Comparison of ENCODE assay signal across 10 cellular contexts in the genomic region with DNA sequence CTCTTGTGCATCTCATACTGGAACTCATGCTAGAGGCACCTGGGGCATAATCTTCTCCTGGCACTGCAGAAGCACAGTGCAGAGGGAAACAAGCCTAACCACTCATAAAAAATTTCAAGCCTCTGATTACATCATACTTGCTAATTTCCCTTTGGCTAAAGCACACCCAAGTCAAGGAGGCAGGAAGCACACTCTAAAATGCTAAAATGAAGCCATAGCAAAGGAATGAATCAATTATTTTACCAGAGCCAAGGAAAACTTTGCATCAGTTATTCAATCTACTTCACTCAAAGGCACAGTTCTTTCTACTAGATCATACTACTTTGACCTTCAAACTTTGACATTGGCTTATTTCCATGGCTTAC.
DNase-seq lines count a peak whose midpoint lies in the region; ATAC-seq, FAIRE-seq and TF ChIP-seq lines count a peak whose summit lies in the region.
"Had no signal": no experiment of that assay in that cellular context is flagged by ENCODE, and none has a peak within 500 bp of the region (broad histone marks: within the 10 kb centered on the region; RNA-seq: fewer than 3 reads in every experiment).

No MANE protein-coding gene starts in this region.

- H3K79me2 ChIP-seq in K562 (ENCODE audit: control insufficient read depth, insufficient read depth, low read length): no peaks in the 10 kb centered on the region

- H2AFZ ChIP-seq in K562 (ENCODE audit: low read depth, low read length): no peak overlapping the region

- ATAC-seq in K562: no peak

- no TSS peak for BruUV-seq in K562 (replicated peaks; lab: Mats Ljungman, UMichigan)

- DNase-seq in AG10803 (ENCODE audit: low read depth) (peak; percentile 83), K562 (ENCODE audit: extremely low read depth in 1 of 4, low spot score in 3 of 4) (no peak), esophagus muscularis mucosa (ENCODE audit: extremely low spot score) (no peak), GM10248 (ENCODE audit: extremely low spot score) (no peak)
- no peak for DNase-seq in stimulated activated CD8-positive, alpha-beta memory T cell treated with anti-CD3 and anti-CD28 coated beads, Interleukin-4, amount 100 ng/mL, for 48 hours
- no peak for DNase-seq in activated CD4-positive, CD25-positive, alpha-beta regulatory T cell (lab: John Stamatoyannopoulos, UW)
- DNase-seq: activated naive CD8-positive, alpha-beta T cell treated with anti-CD3 and anti-CD28 coated beads, Interleukin-2, amount 10 ng/mL, durations not matched to agents 7 days and 5 days; MM.1S had no signal

- H3K9me3 ChIP-seq in HUES6 (ENCODE audit: control insufficient read depth, insufficient read depth, low read depth, low read length) (peaks cover 15% of the 10 kb centered on the region), K562 (replicated peaks; ENCODE audit: control insufficient read depth, insufficient read depth, low read depth, low read length) (0 out of 2 replicates have a peak, but pooled peaks cover 2% of the 10 kb centered on the region), liver (ENCODE audit: control insufficient read depth in 4 of 4, low read length in 3 of 4) (no peaks in the 10 kb centered on the region), esophagus muscularis mucosa (peaks cover 0 to 11% (median 4%) of the 10 kb centered on the region in 4 donors)

- FAIRE-seq in K562 (lab: Jason Lieb, UNC): peak; percentile 65

- TF ChIP-seq EP300 in K562 (IDR thresholded peaks at IDR 0.05; ENCODE audit: low read length): no peak
- no peak for TF ChIP-seq EP300 in esophagus muscularis mucosa (IDR thresholded peaks at IDR 0.05)

- H4K20me1 ChIP-seq in K562 (replicated peaks; ENCODE audit: control insufficient read depth, insufficient read depth, low read length): no peaks in the 10 kb centered on the region

- H3K27me3 ChIP-seq in HUES6 (ENCODE audit: control insufficient read depth, insufficient read depth, low read length) (no peaks in the 10 kb centered on the region), K562 (ENCODE audit: control insufficient read depth in 2 of 2, insufficient read depth in 2 of 2, low read length in 2 of 2) (no peaks in the 10 kb centered on the region), liver (ENCODE audit: control insufficient read depth in 4 of 4, insufficient read depth in 4 of 4, low read length in 3 of 4) (no peaks in the 10 kb centered on the region), esophagus muscularis mucosa (no peaks in the 10 kb centered on the region)

- in situ Hi-C loops in K562 (cut with MboI): no loop called here

- no peaks in the 10 kb centered on the region for H3K9me1 ChIP-seq in K562 (ENCODE audit: control insufficient read depth, insufficient read depth, low read length)

- POLR2A ChIA-PET in K562 (lab: Yijun Ruan, JAX): no interaction called here
- POLR2A ChIA-PET in GM10248 (lab: Yijun Ruan, JAX): no interaction called here

- TF ChIP-seq CTCF in AG10803 (conservative IDR thresholded peaks at IDR 0.05; ENCODE audit: low read length) (no peak), K562 (IDR thresholded peaks at IDR 0.05 in 2 of 3, conservative IDR thresholded peaks at IDR 0.05 in 1 of 3; ENCODE audit: insufficient read depth in 2 of 3, low read depth in 1 of 3, low read length in 3 of 3) (no peak), liver (IDR thresholded peaks at IDR 0.05; ENCODE audit: low read depth, low read length, missing input control) (no peak), esophagus muscularis mucosa (IDR thresholded peaks at IDR 0.05) (no peak), GM10248 (IDR thresholded peaks at IDR 0.05; ENCODE audit: control extremely low read depth, extremely low read depth, low read depth, missing control alignments) (no peak)

- H3K36me3 ChIP-seq in HUES6 (ENCODE audit: control insufficient read depth, insufficient read depth, low read length) (no peaks in the 10 kb centered on the region), K562 (ENCODE audit: control insufficient read depth, insufficient read depth, low read length) (no peaks in the 10 kb centered on the region), liver (ENCODE audit: control insufficient read depth in 4 of 4, insufficient read depth in 3 of 4, low read depth in 1 of 4, low read length in 3 of 4) (no peaks in the 10 kb centered on the region), esophagus muscularis mucosa (no peaks in the 10 kb centered on the region)

- intact Hi-C loops in K562 (cut with micrococcal nuclease): no loop called here
- intact Hi-C loops in esophagus muscularis mucosa (cut with DNase I): no loop called here

- H3K27ac ChIP-seq in HUES6 (ENCODE audit: low read depth, low read length) (0 out of 2 replicates have a peak overlapping the region, but pooled peaks have one; percentile 6), K562 (ENCODE audit: extremely low read depth, low read depth, low read length) (no peak overlapping the region), liver (ENCODE audit: low read depth in 1 of 2, low read length in 2 of 2) (peak overlapping the region in 1 of 2 donors; percentile 5), esophagus muscularis mucosa (replicated peaks in 1 of 4) (no peak overlapping the region)

- TF ChIP-seq POLR2A in K562 (conservative IDR thresholded peaks at IDR 0.05) (no peak), esophagus muscularis mucosa (IDR thresholded peaks at IDR 0.05; ENCODE audit: low read depth) (no peak)

- H3K4me3 ChIP-seq in AG10803 (ENCODE audit: low read length): no peak overlapping the region
- no peak overlapping the region for H3K4me3 ChIP-seq in HUES6 (ENCODE audit: low read depth, low read length)
- no peak overlapping the region for H3K4me3 ChIP-seq in K562
- H3K4me3 ChIP-seq in liver (ENCODE audit: low read depth in 1 of 3, low read length in 3 of 3): no peak overlapping the region
- no peak overlapping the region for H3K4me3 ChIP-seq in esophagus muscularis mucosa

- H3K4me1 ChIP-seq in HUES6 (ENCODE audit: control insufficient read depth, insufficient read depth, low read length) (peaks cover 6% of the 10 kb centered on the region), K562 (replicated peaks in 1 of 2; ENCODE audit: control insufficient read depth in 2 of 2, insufficient read depth in 2 of 2, low read length in 2 of 2) (no peaks in the 10 kb centered on the region), liver (ENCODE audit: control insufficient read depth in 4 of 4, insufficient read depth in 4 of 4, low read length in 3 of 4) (peaks cover 0 to 27% (median 11%) of the 10 kb centered on the region in 4 donors), esophagus muscularis mucosa (peaks cover 0 to 7% (median 2%) of the 10 kb centered on the region in 4 donors)

- H3K9ac ChIP-seq in HUES6 (ENCODE audit: low read length) (no peak overlapping the region), K562 (ENCODE audit: insufficient read depth in 1 of 2, low read depth in 2 of 2, low read length in 2 of 2) (no peak overlapping the region), liver (ENCODE audit: low read depth in 1 of 2, low read length in 2 of 2) (no peak overlapping the region)

- TF ChIP-seq RAD21 in K562 (CRISPR knock-in tag; conservative IDR thresholded peaks at IDR 0.05 in 1 of 2, IDR thresholded peaks at IDR 0.05 in 1 of 2) (no peak), liver (IDR thresholded peaks at IDR 0.05) (no peak)

- CTCF ChIA-PET in K562 (lab: Yijun Ruan, JAX; ENCODE audit: low intra/inter-chr PET ratio): no interaction called here
- CTCF ChIA-PET in GM10248 (lab: Yijun Ruan, JAX): no interaction called here

- H3K4me2 ChIP-seq in K562 (ENCODE audit: insufficient read depth, low read length): no peak overlapping the region

TF ChIP-seq in K562, 482 proteins besides CTCF, POLR2A, EP300 and RAD21 (continues in another document):
- no peak for TF ChIP-seq CBFA2T3 (IDR thresholded peaks at IDR 0.05)
- TF ChIP-seq, protein P1, sequence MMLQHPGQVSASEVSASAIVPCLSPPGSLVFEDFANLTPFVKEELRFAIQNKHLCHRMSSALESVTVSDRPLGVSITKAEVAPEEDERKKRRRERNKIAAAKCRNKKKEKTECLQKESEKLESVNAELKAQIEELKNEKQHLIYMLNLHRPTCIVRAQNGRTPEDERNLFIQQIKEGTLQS (IDR thresholded peaks at IDR 0.05): 0 out of 2 replicates have a peak, but pooled peaks have one; percentile 15
- TF ChIP-seq, protein P1 (CRISPR knock-in tag; conservative IDR thresholded peaks at IDR 0.05): no peak

TF ChIP-seq in liver, 16 proteins besides CTCF, POLR2A, EP300 and RAD21:
- TF ChIP-seq NR2F2 (IDR thresholded peaks at IDR 0.05) (peak; percentile 24), EGR1 (IDR thresholded peaks at IDR 0.05; ENCODE audit: low read depth in 2 of 2) (no peak), HNF4A (conservative IDR thresholded peaks at IDR 0.05) (peak; percentile 27 to 30), RXRA (IDR thresholded peaks at IDR 0.05) (peak in 1 of 2 donors; percentile 14), YY1 (IDR thresholded peaks at IDR 0.05) (peak; percentile 27), JUND (IDR thresholded peaks at IDR 0.05) (peak in 1 of 2 donors; percentile 41)
TF ChIP-seq in liver: peak in this region for 5.
